In the genomic region with DNA sequence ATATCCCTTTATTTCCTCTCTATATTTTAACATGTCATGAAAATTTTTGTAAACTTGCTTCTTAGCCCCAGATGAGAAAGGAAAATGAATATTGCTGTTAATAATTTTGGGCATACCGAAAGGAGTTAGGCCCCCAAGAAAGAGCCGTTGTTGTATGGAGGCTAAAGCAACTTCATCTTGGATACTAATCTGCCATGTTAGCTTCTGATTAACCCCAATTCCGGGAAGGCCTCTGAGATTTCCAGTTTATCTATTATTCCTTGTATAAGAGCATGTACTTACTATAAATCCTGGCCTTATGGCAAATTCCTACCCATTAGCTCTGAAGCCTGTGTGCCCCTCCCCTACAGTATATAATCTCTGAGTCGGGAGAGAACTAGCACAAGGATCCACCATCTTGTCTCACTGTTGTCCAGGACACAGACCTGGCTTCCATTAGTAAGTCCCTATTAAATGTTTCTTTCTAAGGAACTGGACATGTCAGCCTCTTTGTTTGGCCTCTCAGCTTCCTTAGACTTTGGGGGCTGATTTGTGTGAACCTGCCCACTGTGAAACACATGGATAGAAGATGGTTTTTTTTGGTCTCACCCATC, we compare ENCODE assay signal across 1 cellular context.
TF ChIP-seq lines count a peak whose summit lies in the region.

No MANE protein-coding gene starts in this region.

TF ChIP-seq in GM23338, 12 proteins besides CTCF, POLR2A, EP300 and RAD21 (continued from another document):
- TF ChIP-seq, protein P1, sequence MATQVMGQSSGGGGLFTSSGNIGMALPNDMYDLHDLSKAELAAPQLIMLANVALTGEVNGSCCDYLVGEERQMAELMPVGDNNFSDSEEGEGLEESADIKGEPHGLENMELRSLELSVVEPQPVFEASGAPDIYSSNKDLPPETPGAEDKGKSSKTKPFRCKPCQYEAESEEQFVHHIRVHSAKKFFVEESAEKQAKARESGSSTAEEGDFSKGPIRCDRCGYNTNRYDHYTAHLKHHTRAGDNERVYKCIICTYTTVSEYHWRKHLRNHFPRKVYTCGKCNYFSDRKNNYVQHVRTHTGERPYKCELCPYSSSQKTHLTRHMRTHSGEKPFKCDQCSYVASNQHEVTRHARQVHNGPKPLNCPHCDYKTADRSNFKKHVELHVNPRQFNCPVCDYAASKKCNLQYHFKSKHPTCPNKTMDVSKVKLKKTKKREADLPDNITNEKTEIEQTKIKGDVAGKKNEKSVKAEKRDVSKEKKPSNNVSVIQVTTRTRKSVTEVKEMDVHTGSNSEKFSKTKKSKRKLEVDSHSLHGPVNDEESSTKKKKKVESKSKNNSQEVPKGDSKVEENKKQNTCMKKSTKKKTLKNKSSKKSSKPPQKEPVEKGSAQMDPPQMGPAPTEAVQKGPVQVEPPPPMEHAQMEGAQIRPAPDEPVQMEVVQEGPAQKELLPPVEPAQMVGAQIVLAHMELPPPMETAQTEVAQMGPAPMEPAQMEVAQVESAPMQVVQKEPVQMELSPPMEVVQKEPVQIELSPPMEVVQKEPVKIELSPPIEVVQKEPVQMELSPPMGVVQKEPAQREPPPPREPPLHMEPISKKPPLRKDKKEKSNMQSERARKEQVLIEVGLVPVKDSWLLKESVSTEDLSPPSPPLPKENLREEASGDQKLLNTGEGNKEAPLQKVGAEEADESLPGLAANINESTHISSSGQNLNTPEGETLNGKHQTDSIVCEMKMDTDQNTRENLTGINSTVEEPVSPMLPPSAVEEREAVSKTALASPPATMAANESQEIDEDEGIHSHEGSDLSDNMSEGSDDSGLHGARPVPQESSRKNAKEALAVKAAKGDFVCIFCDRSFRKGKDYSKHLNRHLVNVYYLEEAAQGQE (IDR thresholded peaks at IDR 0.05; ENCODE audit: unreplicated experiment), result no peak
- TF ChIP-seq EZH2phosphoT487 (IDR thresholded peaks at IDR 0.05; ENCODE audit: unreplicated experiment), result no peak
